ENCODE assay signal across 1 cellular context in genomic region chr13:59468396-59468795, GRCh38.
A peak's percentile ranks its signal among the peaks of the same experiment; 100 is the strongest.
TF ChIP-seq lines count a peak whose summit lies in the region.

No MANE protein-coding gene starts in this region.

TF ChIP-seq in K562, 482 proteins besides CTCF, POLR2A, EP300 and RAD21 (continued from another document and continues in another):
- TF ChIP-seq ETS1 (conservative IDR thresholded peaks at IDR 0.05; ENCODE audit: control insufficient read depth, low read depth, low read length) (no peak), NR3C1 (CRISPR knock-in tag; IDR thresholded peaks at IDR 0.05) (no peak), TFAM (CRISPR knock-in tag; conservative IDR thresholded peaks at IDR 0.05) (no peak), HEY1 (CRISPR knock-in tag; IDR thresholded peaks at IDR 0.05; ENCODE audit: borderline replicate concordance) (no peak), MAFK (IDR thresholded peaks at IDR 0.05; ENCODE audit: low read length) (no peak), FIP1L1 (IDR thresholded peaks at IDR 0.05; ENCODE audit: low read depth, low read length, poor library complexity, severe bottlenecking) (no peak), RBM39 (optimal IDR thresholded peaks at IDR 0.05; ENCODE audit: low read depth, low read length) (no peak), AFF4 (CRISPR knock-in tag; IDR thresholded peaks at IDR 0.05) (no peak), PURB (CRISPR knock-in tag; IDR thresholded peaks at IDR 0.05; ENCODE audit: low read depth) (no peak), ZNF175 (CRISPR knock-in tag; IDR thresholded peaks at IDR 0.05; ENCODE audit: low read depth) (no peak; the same call in 1 of the 2 replicates), GATA2 (CRISPR knock-in tag; IDR thresholded peaks at IDR 0.05) (0 out of 2 replicates have a peak, but pooled peaks have one; percentile 14), XRCC5 (IDR thresholded peaks at IDR 0.05; ENCODE audit: low read depth, low read length) (no peak), RAD51 (IDR thresholded peaks at IDR 0.05; ENCODE audit: borderline replicate concordance, low read depth) (no peak), CREBBP (IDR thresholded peaks at IDR 0.05; ENCODE audit: low read depth, low read length) (no peak), BRD4 (IDR thresholded peaks at IDR 0.05) (no peak), ZNF780A (CRISPR knock-in tag; IDR thresholded peaks at IDR 0.05) (no peak), NCOR1 (IDR thresholded peaks at IDR 0.05) (peak; percentile 78), PTTG1 (tag; IDR thresholded peaks at IDR 0.05; ENCODE audit: low read depth) (no peak), E2F1 (CRISPR knock-in tag; IDR thresholded peaks at IDR 0.05) (no peak), PYGO2 (tag; IDR thresholded peaks at IDR 0.05) (no peak), SMAD1 (IDR thresholded peaks at IDR 0.05; ENCODE audit: low read depth, low read length, partially characterized antibody) (no peak), MCM5 (IDR thresholded peaks at IDR 0.05; ENCODE audit: low read depth) (no peak), SREBF1 (IDR thresholded peaks at IDR 0.05; ENCODE audit: borderline replicate concordance, low read depth, low read length) (no peak), TFAP4 (CRISPR knock-in tag; IDR thresholded peaks at IDR 0.05; ENCODE audit: borderline replicate concordance) (peak; percentile 23; the same call in 1 of the 2 replicates), E2F4 (CRISPR knock-in tag; IDR thresholded peaks at IDR 0.05; ENCODE audit: low read depth) (no peak), MCM3 (IDR thresholded peaks at IDR 0.05) (no peak), ATF7 (IDR thresholded peaks at IDR 0.05) (peak; percentile 71), CBFA2T3 (IDR thresholded peaks at IDR 0.05) (peak; percentile 90), E2F8 (IDR thresholded peaks at IDR 0.05; ENCODE audit: low read depth, partially characterized antibody) (no peak), NCOA1 (IDR thresholded peaks at IDR 0.05; ENCODE audit: low read depth) (0 out of 2 replicates have a peak, but pooled peaks have one; percentile 26), TARDBP (IDR thresholded peaks at IDR 0.05) (no peak), SPI1 (IDR thresholded peaks at IDR 0.05; ENCODE audit: borderline replicate concordance, low read depth, low read length) (no peak), GTF3C2 (IDR thresholded peaks at IDR 0.05; ENCODE audit: borderline replicate concordance, extremely low read depth, insufficient read length) (no peak)
- TF ChIP-seq, protein P1, sequence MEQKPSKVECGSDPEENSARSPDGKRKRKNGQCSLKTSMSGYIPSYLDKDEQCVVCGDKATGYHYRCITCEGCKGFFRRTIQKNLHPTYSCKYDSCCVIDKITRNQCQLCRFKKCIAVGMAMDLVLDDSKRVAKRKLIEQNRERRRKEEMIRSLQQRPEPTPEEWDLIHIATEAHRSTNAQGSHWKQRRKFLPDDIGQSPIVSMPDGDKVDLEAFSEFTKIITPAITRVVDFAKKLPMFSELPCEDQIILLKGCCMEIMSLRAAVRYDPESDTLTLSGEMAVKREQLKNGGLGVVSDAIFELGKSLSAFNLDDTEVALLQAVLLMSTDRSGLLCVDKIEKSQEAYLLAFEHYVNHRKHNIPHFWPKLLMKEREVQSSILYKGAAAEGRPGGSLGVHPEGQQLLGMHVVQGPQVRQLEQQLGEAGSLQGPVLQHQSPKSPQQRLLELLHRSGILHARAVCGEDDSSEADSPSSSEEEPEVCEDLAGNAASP (IDR thresholded peaks at IDR 0.05): no peak
- TF ChIP-seq, protein P2, sequence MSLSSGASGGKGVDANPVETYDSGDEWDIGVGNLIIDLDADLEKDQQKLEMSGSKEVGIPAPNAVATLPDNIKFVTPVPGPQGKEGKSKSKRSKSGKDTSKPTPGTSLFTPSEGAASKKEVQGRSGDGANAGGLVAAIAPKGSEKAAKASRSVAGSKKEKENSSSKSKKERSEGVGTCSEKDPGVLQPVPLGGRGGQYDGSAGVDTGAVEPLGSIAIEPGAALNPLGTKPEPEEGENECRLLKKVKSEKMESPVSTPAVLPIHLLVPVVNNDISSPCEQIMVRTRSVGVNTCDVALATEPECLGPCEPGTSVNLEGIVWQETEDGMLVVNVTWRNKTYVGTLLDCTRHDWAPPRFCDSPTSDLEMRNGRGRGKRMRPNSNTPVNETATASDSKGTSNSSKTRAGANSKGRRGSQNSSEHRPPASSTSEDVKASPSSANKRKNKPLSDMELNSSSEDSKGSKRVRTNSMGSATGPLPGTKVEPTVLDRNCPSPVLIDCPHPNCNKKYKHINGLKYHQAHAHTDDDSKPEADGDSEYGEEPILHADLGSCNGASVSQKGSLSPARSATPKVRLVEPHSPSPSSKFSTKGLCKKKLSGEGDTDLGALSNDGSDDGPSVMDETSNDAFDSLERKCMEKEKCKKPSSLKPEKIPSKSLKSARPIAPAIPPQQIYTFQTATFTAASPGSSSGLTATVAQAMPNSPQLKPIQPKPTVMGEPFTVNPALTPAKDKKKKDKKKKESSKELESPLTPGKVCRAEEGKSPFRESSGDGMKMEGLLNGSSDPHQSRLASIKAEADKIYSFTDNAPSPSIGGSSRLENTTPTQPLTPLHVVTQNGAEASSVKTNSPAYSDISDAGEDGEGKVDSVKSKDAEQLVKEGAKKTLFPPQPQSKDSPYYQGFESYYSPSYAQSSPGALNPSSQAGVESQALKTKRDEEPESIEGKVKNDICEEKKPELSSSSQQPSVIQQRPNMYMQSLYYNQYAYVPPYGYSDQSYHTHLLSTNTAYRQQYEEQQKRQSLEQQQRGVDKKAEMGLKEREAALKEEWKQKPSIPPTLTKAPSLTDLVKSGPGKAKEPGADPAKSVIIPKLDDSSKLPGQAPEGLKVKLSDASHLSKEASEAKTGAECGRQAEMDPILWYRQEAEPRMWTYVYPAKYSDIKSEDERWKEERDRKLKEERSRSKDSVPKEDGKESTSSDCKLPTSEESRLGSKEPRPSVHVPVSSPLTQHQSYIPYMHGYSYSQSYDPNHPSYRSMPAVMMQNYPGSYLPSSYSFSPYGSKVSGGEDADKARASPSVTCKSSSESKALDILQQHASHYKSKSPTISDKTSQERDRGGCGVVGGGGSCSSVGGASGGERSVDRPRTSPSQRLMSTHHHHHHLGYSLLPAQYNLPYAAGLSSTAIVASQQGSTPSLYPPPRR (CRISPR knock-in tag; IDR thresholded peaks at IDR 0.05; ENCODE audit: borderline replicate concordance): no peak
- TF ChIP-seq, protein P3, sequence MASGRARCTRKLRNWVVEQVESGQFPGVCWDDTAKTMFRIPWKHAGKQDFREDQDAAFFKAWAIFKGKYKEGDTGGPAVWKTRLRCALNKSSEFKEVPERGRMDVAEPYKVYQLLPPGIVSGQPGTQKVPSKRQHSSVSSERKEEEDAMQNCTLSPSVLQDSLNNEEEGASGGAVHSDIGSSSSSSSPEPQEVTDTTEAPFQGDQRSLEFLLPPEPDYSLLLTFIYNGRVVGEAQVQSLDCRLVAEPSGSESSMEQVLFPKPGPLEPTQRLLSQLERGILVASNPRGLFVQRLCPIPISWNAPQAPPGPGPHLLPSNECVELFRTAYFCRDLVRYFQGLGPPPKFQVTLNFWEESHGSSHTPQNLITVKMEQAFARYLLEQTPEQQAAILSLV (tag; IDR thresholded peaks at IDR 0.05): no peak
- TF ChIP-seq, protein P4, sequence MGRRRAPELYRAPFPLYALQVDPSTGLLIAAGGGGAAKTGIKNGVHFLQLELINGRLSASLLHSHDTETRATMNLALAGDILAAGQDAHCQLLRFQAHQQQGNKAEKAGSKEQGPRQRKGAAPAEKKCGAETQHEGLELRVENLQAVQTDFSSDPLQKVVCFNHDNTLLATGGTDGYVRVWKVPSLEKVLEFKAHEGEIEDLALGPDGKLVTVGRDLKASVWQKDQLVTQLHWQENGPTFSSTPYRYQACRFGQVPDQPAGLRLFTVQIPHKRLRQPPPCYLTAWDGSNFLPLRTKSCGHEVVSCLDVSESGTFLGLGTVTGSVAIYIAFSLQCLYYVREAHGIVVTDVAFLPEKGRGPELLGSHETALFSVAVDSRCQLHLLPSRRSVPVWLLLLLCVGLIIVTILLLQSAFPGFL (CRISPR knock-in tag; IDR thresholded peaks at IDR 0.05): no peak
